Comparison of ENCODE assay signal across 10 cellular contexts in genomic region chr10:78362406-78363022, GRCh38.
DNase-seq lines count a peak whose midpoint lies in the region; ATAC-seq and TF ChIP-seq lines count a peak whose summit lies in the region.
"Had no signal": no experiment of that assay in that cellular context is flagged by ENCODE, and none has a peak within 500 bp of the region (broad histone marks: within the 10 kb centered on the region; RNA-seq: fewer than 3 reads in every experiment).

No MANE protein-coding gene starts in this region.

- intact Hi-C loops in activated CD4-positive, alpha-beta memory T cell treated with anti-CD3 and anti-CD28 coated beads for 36 hours (cut with micrococcal nuclease) = no loop called here
- intact Hi-C loops in gastrocnemius medialis (cut with DNase I; ENCODE audit: low total_unique reads) = no loop called here
- intact Hi-C loops in Caco-2 (cut with micrococcal nuclease; ENCODE audit: unreplicated experiment) = no loop called here

- peak overlapping the region; percentile 68 for H3K27ac Mint-ChIP-seq in activated CD4-positive, alpha-beta memory T cell treated with anti-CD3 and anti-CD28 coated beads, Interleukin-2, amount 10 ng/mL, durations not matched to agents 7 days and 5 days
- no peak overlapping the region for H3K27ac Mint-ChIP-seq in activated CD4-positive, alpha-beta memory T cell treated with anti-CD3 and anti-CD28 coated beads for 36 hours
- H3K27ac Mint-ChIP-seq in Caco-2 (ENCODE audit: unreplicated experiment) = no peak overlapping the region

- CTCF ChIA-PET in activated CD4-positive, alpha-beta memory T cell treated with anti-CD3 and anti-CD28 coated beads, Interleukin-2, amount 10 ng/mL, durations not matched to agents 7 days and 5 days (lab: Charles Lee) = no interaction called here
- CTCF ChIA-PET in activated CD4-positive, alpha-beta memory T cell treated with anti-CD3 and anti-CD28 coated beads for 36 hours (lab: Charles Lee) = no interaction called here
- CTCF ChIA-PET in Caco-2 (lab: Charles Lee) = no interaction called here

- H3K36me3 Mint-ChIP-seq in activated CD4-positive, alpha-beta memory T cell treated with anti-CD3 and anti-CD28 coated beads, Interleukin-2, amount 10 ng/mL, durations not matched to agents 7 days and 5 days (ENCODE audit: low read depth) = no peaks in the 10 kb centered on the region
- no peaks in the 10 kb centered on the region for H3K36me3 Mint-ChIP-seq in activated CD4-positive, alpha-beta memory T cell treated with anti-CD3 and anti-CD28 coated beads for 36 hours
- H3K36me3 Mint-ChIP-seq in Caco-2 (ENCODE audit: insufficient read depth, unreplicated experiment) = no peaks in the 10 kb centered on the region

- in situ Hi-C loops in gastrocnemius medialis (cut with MboI; ENCODE audit: low sequenced_read_pairs in 4 of 4) = no loop called here

- TF ChIP-seq CTCF in gastrocnemius medialis (IDR thresholded peaks at IDR 0.05 in 4 of 5, conservative IDR thresholded peaks at IDR 0.05 in 1 of 5) = no peak
- no peak for TF ChIP-seq CTCF in Caco-2 (IDR thresholded peaks at IDR 0.05; ENCODE audit: insufficient read depth in 1 of 2, low read depth in 1 of 2, low read length in 1 of 2, severe bottlenecking in 1 of 2, unreplicated experiment in 1 of 2)

- no peak overlapping the region for H3K4me3 Mint-ChIP-seq in activated CD4-positive, alpha-beta memory T cell treated with anti-CD3 and anti-CD28 coated beads, Interleukin-2, amount 10 ng/mL, durations not matched to agents 7 days and 5 days
- no peak overlapping the region for H3K4me3 Mint-ChIP-seq in activated CD4-positive, alpha-beta memory T cell treated with anti-CD3 and anti-CD28 coated beads for 36 hours
- no peak overlapping the region for H3K4me3 Mint-ChIP-seq in Caco-2 (ENCODE audit: unreplicated experiment)

- peaks cover 23% of the 10 kb centered on the region for H3K4me1 Mint-ChIP-seq in activated CD4-positive, alpha-beta memory T cell treated with anti-CD3 and anti-CD28 coated beads, Interleukin-2, amount 10 ng/mL, durations not matched to agents 7 days and 5 days
- peaks cover 11% of the 10 kb centered on the region for H3K4me1 Mint-ChIP-seq in activated CD4-positive, alpha-beta memory T cell treated with anti-CD3 and anti-CD28 coated beads for 36 hours (ENCODE audit: low read depth)
- H3K4me1 Mint-ChIP-seq in Caco-2 (ENCODE audit: low read depth, unreplicated experiment) = no peaks in the 10 kb centered on the region

- H3K27me3 Mint-ChIP-seq in activated CD4-positive, alpha-beta memory T cell treated with anti-CD3 and anti-CD28 coated beads, Interleukin-2, amount 10 ng/mL, durations not matched to agents 7 days and 5 days = peaks cover 2% of the 10 kb centered on the region
- H3K27me3 Mint-ChIP-seq in activated CD4-positive, alpha-beta memory T cell treated with anti-CD3 and anti-CD28 coated beads for 36 hours = no peaks in the 10 kb centered on the region
- no peaks in the 10 kb centered on the region for H3K27me3 Mint-ChIP-seq in Caco-2 (ENCODE audit: insufficient read depth, unreplicated experiment)

- H3K27me3 ChIP-seq in gastrocnemius medialis = no peaks in the 10 kb centered on the region
- H3K27me3 ChIP-seq in Caco-2 (replicated peaks; ENCODE audit: control insufficient read depth, insufficient read depth, low read length) = no peaks in the 10 kb centered on the region; the same call in 1 of the 2 replicates
- H3K27me3 ChIP-seq: upper lobe of left lung had no signal

- no peaks in the 10 kb centered on the region for H3K9me3 Mint-ChIP-seq in activated CD4-positive, alpha-beta memory T cell treated with anti-CD3 and anti-CD28 coated beads, Interleukin-2, amount 10 ng/mL, durations not matched to agents 7 days and 5 days
- no peaks in the 10 kb centered on the region for H3K9me3 Mint-ChIP-seq in activated CD4-positive, alpha-beta memory T cell treated with anti-CD3 and anti-CD28 coated beads for 36 hours
- H3K9me3 Mint-ChIP-seq in Caco-2 (ENCODE audit: unreplicated experiment) = no peaks in the 10 kb centered on the region

- no TSS peak for BruUV-seq in Caco-2 (replicated peaks; lab: Mats Ljungman, UMichigan)

- H3K9me3 ChIP-seq in gastrocnemius medialis = no peaks in the 10 kb centered on the region
- H3K9me3 ChIP-seq in Caco-2 = no peaks in the 10 kb centered on the region
- H3K9me3 ChIP-seq: upper lobe of left lung had no signal

- POLR2A ChIA-PET in activated CD4-positive, alpha-beta memory T cell treated with anti-CD3 and anti-CD28 coated beads, Interleukin-2, amount 10 ng/mL, durations not matched to agents 7 days and 5 days (lab: Charles Lee) = interaction anchor here (0.6 kb wide), 1 partner anchor 1323 kb away, joined by 3 read pairs; no protein-coding TSS in a partner anchor
- POLR2A ChIA-PET in activated CD4-positive, alpha-beta memory T cell treated with anti-CD3 and anti-CD28 coated beads for 36 hours (lab: Charles Lee) = no interaction called here
- POLR2A ChIA-PET in Caco-2 (lab: Charles Lee) = no interaction called here

- ATAC-seq in SK-N-SH treated with all-trans-retinoic acid at 6 μM for 48 hours (peak; percentile 21; the same call in 1 of the 3 replicates), gastrocnemius medialis (no peak), GM21825 (IDR thresholded peaks at IDR 0.05; ENCODE audit: unreplicated experiment) (no peak), GM18520 (IDR thresholded peaks at IDR 0.05; ENCODE audit: unreplicated experiment) (no peak)

- H3K4me3 ChIP-seq in gastrocnemius medialis = no peak overlapping the region
- H3K4me3 ChIP-seq in Caco-2 (ENCODE audit: low read depth, low read length) = no peak overlapping the region
- H3K4me3 ChIP-seq: upper lobe of left lung had no signal

- DNase-seq in activated CD4-positive, alpha-beta memory T cell treated with anti-CD3 and anti-CD28 coated beads, Interleukin-2, amount 10 ng/mL, durations not matched to agents 7 days and 5 days = peak; percentile 22
- no peak for DNase-seq in activated CD4-positive, alpha-beta memory T cell treated with anti-CD3 and anti-CD28 coated beads for 36 hours
- peak; percentile 20 for DNase-seq in glomerular visceral epithelial cell (ENCODE audit: extremely low spot score)
- DNase-seq in gastrocnemius medialis = peak; percentile 23 to 28
- DNase-seq in Caco-2 = no peak
- DNase-seq: effector memory CD4-positive, alpha-beta T cell had no signal

- no peaks in the 10 kb centered on the region for H3K36me3 ChIP-seq in gastrocnemius medialis
- no peaks in the 10 kb centered on the region for H3K36me3 ChIP-seq in Caco-2 (ENCODE audit: control insufficient read depth, insufficient read depth, low read length)
- H3K36me3 ChIP-seq: upper lobe of left lung had no signal

- no peak for TF ChIP-seq POLR2A in gastrocnemius medialis (IDR thresholded peaks at IDR 0.05)

- H3K4me1 ChIP-seq in gastrocnemius medialis (no peaks in the 10 kb centered on the region), Caco-2 (no peaks in the 10 kb centered on the region)

- no peak overlapping the region for H3K27ac ChIP-seq in gastrocnemius medialis
- H3K27ac ChIP-seq: upper lobe of left lung had no signal

TF ChIP-seq in SK-N-SH treated with all-trans-retinoic acid at 6 μM for 48 hours, 23 proteins besides CTCF, POLR2A, EP300 and RAD21 (continues in another document):
- TF ChIP-seq CSDC2 (CRISPR knock-in tag; IDR thresholded peaks at IDR 0.05) = no peak
- TF ChIP-seq TCF4 (CRISPR knock-in tag; IDR thresholded peaks at IDR 0.05; ENCODE audit: borderline replicate concordance) = no peak
- TF ChIP-seq GLIS3 (CRISPR knock-in tag; IDR thresholded peaks at IDR 0.05) = no peak
- TF ChIP-seq CREB5 (CRISPR knock-in tag; IDR thresholded peaks at IDR 0.05; ENCODE audit: low read depth) = no peak
- no peak for TF ChIP-seq OSR1 (CRISPR knock-in tag; IDR thresholded peaks at IDR 0.05)
- TF ChIP-seq ZNF70 (CRISPR knock-in tag; IDR thresholded peaks at IDR 0.05) = no peak
- TF ChIP-seq ZC3H10 (CRISPR knock-in tag; IDR thresholded peaks at IDR 0.05) = no peak
- TF ChIP-seq ZNF8 (CRISPR knock-in tag; IDR thresholded peaks at IDR 0.05) = no peak
- TF ChIP-seq ISL1 (CRISPR knock-in tag; IDR thresholded peaks at IDR 0.05) = no peak
- no peak for TF ChIP-seq ZNF565 (CRISPR knock-in tag; conservative IDR thresholded peaks at IDR 0.05; ENCODE audit: low read depth)
- no peak for TF ChIP-seq RARB (CRISPR knock-in tag; IDR thresholded peaks at IDR 0.05)
- no peak for TF ChIP-seq POU6F1 (CRISPR knock-in tag; IDR thresholded peaks at IDR 0.05; ENCODE audit: borderline replicate concordance, low read depth)
- no peak for TF ChIP-seq BACH2 (CRISPR knock-in tag; IDR thresholded peaks at IDR 0.05; ENCODE audit: borderline replicate concordance)

Comparison
In these comparisons a context has a peak if more than half of its experiments do, and no peak if none do; other contexts are left out.
1. DNase-seq: peak in activated CD4-positive, alpha-beta memory T cell treated with anti-CD3 and anti-CD28 coated beads, Interleukin-2, amount 10 ng/mL, durations not matched to agents 7 days and 5 days (single experiment), glomerular visceral epithelial cell (single experiment) and gastrocnemius medialis (2 of 2); none in activated CD4-positive, alpha-beta memory T cell treated with anti-CD3 and anti-CD28 coated beads for 36 hours (single experiment) and Caco-2 (0 of 2).